ENCODE assay signal across 11 cellular contexts in genomic region chr7:73311421-73311820, GRCh38. TPM values are rescaled to one million over a fixed set of nuclear protein-coding genes. Genes with fewer than 3 reads are reported as not detected.
"Had no signal": no experiment of that assay in that cellular context is flagged by ENCODE, and none has a peak within 500 bp of the region (broad histone marks: within the 10 kb centered on the region; RNA-seq: fewer than 3 reads in every experiment).

No MANE protein-coding gene starts in this region.

RNA-seq across cellular contexts. Expression of gene TRIM50, which starts 16.5 kb away (rescaled TPM):
- total RNA-seq: activated CD4-positive, alpha-beta T cell treated with anti-CD3 and anti-CD28 coated beads, Interleukin-2, amount 10 ng/mL, durations not matched to agents 24 days and 14 days; activated CD8-positive, alpha-beta memory T cell treated with anti-CD3 and anti-CD28 coated beads for 36 hours; activated CD8-positive, alpha-beta T cell treated with anti-CD3 and anti-CD28 coated beads for 36 hours; activated T-cell treated with anti-CD3 and anti-CD28 coated beads, Interleukin-2, amount 50 U/mL, for 72 hours; activated T-helper 2 cell treated with anti-CD3 and anti-CD28 coated beads, Interferon-gamma antibody, Interleukin-2, Interleukin-4, amounts not matched to agents 10 μg/mL and 5 μg/mL and 100 μg/mL, durations not matched to agents 14 hours and 24 hours and 36 hours; cardiac muscle cell; LHCN-M2; PC-9 had no signal
- polyA plus RNA-seq: cardiac muscle cell had no signal

RNA-seq across cellular contexts. Expression of gene FKBP6, which starts 16.5 kb away (rescaled TPM):
- total RNA-seq: activated CD4-positive, alpha-beta T cell treated with anti-CD3 and anti-CD28 coated beads, Interleukin-2, amount 10 ng/mL, durations not matched to agents 24 days and 14 days; activated CD8-positive, alpha-beta memory T cell treated with anti-CD3 and anti-CD28 coated beads for 36 hours; activated CD8-positive, alpha-beta T cell treated with anti-CD3 and anti-CD28 coated beads for 36 hours; activated naive CD4-positive, alpha-beta T cell treated with anti-CD3 and anti-CD28 coated beads, Interleukin-2, amount 50 U/mL, for 72 hours; activated T-cell treated with anti-CD3 and anti-CD28 coated beads, Interleukin-2, amount 50 U/mL, for 72 hours; activated T-helper 2 cell treated with anti-CD3 and anti-CD28 coated beads, Interferon-gamma antibody, Interleukin-2, Interleukin-4, amounts not matched to agents 10 μg/mL and 5 μg/mL and 100 μg/mL, durations not matched to agents 14 hours and 24 hours and 36 hours; cardiac muscle cell; LHCN-M2; OCI-LY7; PC-9; Right ventricle myocardium superior had no signal
- polyA plus RNA-seq: cardiac muscle cell had no signal
